In the genomic region with DNA sequence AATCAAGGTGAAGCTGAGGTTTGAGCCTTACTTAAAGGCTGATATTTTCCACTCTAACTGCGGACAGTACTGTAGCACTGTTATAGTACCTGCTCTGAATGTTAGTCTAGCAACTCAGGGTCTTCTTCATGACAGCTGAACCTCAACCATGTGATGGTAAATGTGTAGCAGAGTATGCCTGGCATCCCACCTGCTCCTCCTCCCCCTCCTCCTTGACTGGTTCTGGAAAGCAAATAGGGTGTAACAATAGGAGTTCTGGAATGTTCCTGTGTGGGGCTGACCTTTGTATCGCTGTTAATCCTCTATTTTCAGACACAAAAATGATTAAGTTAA, we compare ENCODE assay signal across 16 cellular contexts. TPM values are rescaled to one million over a fixed set of nuclear protein-coding genes. Genes with fewer than 3 reads are reported as not detected.
"Had no signal": no experiment of that assay in that cellular context is flagged by ENCODE, and none has a peak within 500 bp of the region (broad histone marks: within the 10 kb centered on the region; RNA-seq: fewer than 3 reads in every experiment).

No MANE protein-coding gene starts in this region.

- H3K4me3 ChIP-seq: adrenal gland, ovary, thoracic aorta had no signal

- ATAC-seq: left ventricle myocardium superior had no signal

- H3K27ac Mint-ChIP-seq: activated B cell treated with CpG ODN at 0.5 μM for 24 hours; activated CD4-positive, alpha-beta T cell treated with anti-CD3 and anti-CD28 coated beads, Interleukin-2, amount 10 ng/mL, durations not matched to agents 7 days and 5 days; activated T-helper 1 cell treated with anti-CD3 and anti-CD28 coated beads, Interleukin-12 subunit alpha, Interleukin-12 subunit beta, Interleukin-2, Interleukin-4 antibody, amounts not matched to agents 30 ng/mL and 10 ng/mL and 1 ng/mL, durations not matched to agents 14 hours and 24 hours and 36 hours; endodermal cell had no signal

- H3K36me3 ChIP-seq: adrenal gland, ovary, thoracic aorta had no signal

- H3K27me3 ChIP-seq: ovary had no signal

- H3K4me1 ChIP-seq: adrenal gland had no signal

- DNase-seq: activated B cell treated with CpG ODN at 0.5 μM for 24 hours; activated CD4-positive, alpha-beta T cell treated with anti-CD3 and anti-CD28 coated beads, Interleukin-2, amount 10 ng/mL, durations not matched to agents 7 days and 5 days; activated naive CD4-positive, alpha-beta T cell treated with anti-CD3 and anti-CD28 coated beads for 36 hours; adrenal gland; caudate nucleus; cortex of kidney; endodermal cell; left ventricle myocardium superior; mesendoderm; ovary; stimulated activated CD4-positive, alpha-beta T cell treated with anti-CD3 and anti-CD28 coated beads, Interleukin-4, amount 100 ng/mL, for 1 hour; stimulated activated CD8-positive, alpha-beta memory T cell treated with anti-CD3 and anti-CD28 coated beads, Interleukin-4, amount 100 ng/mL, for 48 hours had no signal

- H3K27ac ChIP-seq: adrenal gland, ovary, thoracic aorta had no signal

- H3K4me1 Mint-ChIP-seq: activated B cell treated with CpG ODN at 0.5 μM for 24 hours had no signal

- H3K9me3 ChIP-seq: adrenal gland, ovary, thoracic aorta had no signal

- H3K4me3 Mint-ChIP-seq: activated B cell treated with CpG ODN at 0.5 μM for 24 hours; activated CD4-positive, alpha-beta T cell treated with anti-CD3 and anti-CD28 coated beads, Interleukin-2, amount 10 ng/mL, durations not matched to agents 7 days and 5 days; endodermal cell had no signal

- H3K9me3 Mint-ChIP-seq: activated B cell treated with CpG ODN at 0.5 μM for 24 hours; activated CD4-positive, alpha-beta T cell treated with anti-CD3 and anti-CD28 coated beads, Interleukin-2, amount 10 ng/mL, durations not matched to agents 7 days and 5 days; activated naive CD4-positive, alpha-beta T cell treated with anti-CD3 and anti-CD28 coated beads for 36 hours; activated T-helper 1 cell treated with anti-CD3 and anti-CD28 coated beads, Interleukin-12 subunit alpha, Interleukin-12 subunit beta, Interleukin-2, Interleukin-4 antibody, amounts not matched to agents 30 ng/mL and 10 ng/mL and 1 ng/mL, durations not matched to agents 14 hours and 24 hours and 36 hours; endodermal cell; stimulated activated naive CD8-positive, alpha-beta T cell treated with anti-CD3 and anti-CD28 coated beads, Interleukin-15, Interleukin-2, amounts not matched to agents 100 ng/mL and 50 ng/mL, for 24 hours had no signal

RNA-seq across cellular contexts. Expression of a gene that starts 0.4 kb away (rescaled TPM):
- total RNA-seq: activated B cell treated with CpG ODN at 0.5 μM for 24 hours, endodermal cell, left ventricle myocardium superior had no signal

RNA-seq across cellular contexts. Expression of a gene that starts 58.2 kb away (rescaled TPM):
- total RNA-seq: activated B cell treated with CpG ODN at 0.5 μM for 24 hours; activated CD4-positive, alpha-beta T cell treated with anti-CD3 and anti-CD28 coated beads, Interleukin-2, amount 10 ng/mL, durations not matched to agents 7 days and 5 days; activated naive CD4-positive, alpha-beta T cell treated with anti-CD3 and anti-CD28 coated beads for 36 hours; activated T-helper 1 cell treated with anti-CD3 and anti-CD28 coated beads, Interleukin-12 subunit alpha, Interleukin-12 subunit beta, Interleukin-2, Interleukin-4 antibody, amounts not matched to agents 30 ng/mL and 10 ng/mL and 1 ng/mL, durations not matched to agents 14 hours and 24 hours and 36 hours; left ventricle myocardium superior; ureter had no signal
